Comparison of ENCODE assay signal across 2 cellular contexts in the genomic region with DNA sequence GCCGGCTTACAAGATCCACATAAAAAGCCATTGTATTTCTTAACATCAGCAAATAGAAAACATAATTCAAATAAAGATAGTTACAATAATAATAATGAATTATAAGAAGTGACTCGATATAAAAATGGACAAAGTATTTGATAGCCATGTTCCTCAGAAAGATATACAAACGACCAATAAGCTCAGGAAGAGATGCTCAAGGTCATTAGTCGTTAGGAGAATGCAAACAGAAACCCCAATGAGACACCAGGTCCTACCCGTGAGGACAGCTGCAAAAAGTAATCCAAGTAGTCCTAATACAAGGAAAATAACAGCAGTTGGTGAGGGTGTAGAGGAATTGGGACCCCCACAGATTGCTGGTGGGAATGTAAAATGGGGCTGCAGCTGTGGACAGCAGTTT.
A peak's percentile ranks its signal among the peaks of the same experiment; 100 is the strongest.
TF ChIP-seq lines count a peak whose summit lies in the region.

No MANE protein-coding gene starts in this region.

TF ChIP-seq in SK-N-SH, 30 proteins besides CTCF, POLR2A, EP300 and RAD21 (continued from another document):
- TF ChIP-seq RFX5 (IDR thresholded peaks at IDR 0.05; ENCODE audit: low read length): peak; percentile 81
- TF ChIP-seq, protein P1, sequence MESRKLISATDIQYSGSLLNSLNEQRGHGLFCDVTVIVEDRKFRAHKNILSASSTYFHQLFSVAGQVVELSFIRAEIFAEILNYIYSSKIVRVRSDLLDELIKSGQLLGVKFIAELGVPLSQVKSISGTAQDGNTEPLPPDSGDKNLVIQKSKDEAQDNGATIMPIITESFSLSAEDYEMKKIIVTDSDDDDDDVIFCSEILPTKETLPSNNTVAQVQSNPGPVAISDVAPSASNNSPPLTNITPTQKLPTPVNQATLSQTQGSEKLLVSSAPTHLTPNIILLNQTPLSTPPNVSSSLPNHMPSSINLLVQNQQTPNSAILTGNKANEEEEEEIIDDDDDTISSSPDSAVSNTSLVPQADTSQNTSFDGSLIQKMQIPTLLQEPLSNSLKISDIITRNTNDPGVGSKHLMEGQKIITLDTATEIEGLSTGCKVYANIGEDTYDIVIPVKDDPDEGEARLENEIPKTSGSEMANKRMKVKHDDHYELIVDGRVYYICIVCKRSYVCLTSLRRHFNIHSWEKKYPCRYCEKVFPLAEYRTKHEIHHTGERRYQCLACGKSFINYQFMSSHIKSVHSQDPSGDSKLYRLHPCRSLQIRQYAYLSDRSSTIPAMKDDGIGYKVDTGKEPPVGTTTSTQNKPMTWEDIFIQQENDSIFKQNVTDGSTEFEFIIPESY (IDR thresholded peaks at IDR 0.05; ENCODE audit: borderline replicate concordance, low read depth): no peak
- no peak for TF ChIP-seq NRF1 (IDR thresholded peaks at IDR 0.05; ENCODE audit: low read depth, low read length)

TF ChIP-seq in SK-N-SH treated with all-trans-retinoic acid at 6 μM for 48 hours, 23 proteins besides CTCF, POLR2A, EP300 and RAD21:
- TF ChIP-seq, protein P2, sequence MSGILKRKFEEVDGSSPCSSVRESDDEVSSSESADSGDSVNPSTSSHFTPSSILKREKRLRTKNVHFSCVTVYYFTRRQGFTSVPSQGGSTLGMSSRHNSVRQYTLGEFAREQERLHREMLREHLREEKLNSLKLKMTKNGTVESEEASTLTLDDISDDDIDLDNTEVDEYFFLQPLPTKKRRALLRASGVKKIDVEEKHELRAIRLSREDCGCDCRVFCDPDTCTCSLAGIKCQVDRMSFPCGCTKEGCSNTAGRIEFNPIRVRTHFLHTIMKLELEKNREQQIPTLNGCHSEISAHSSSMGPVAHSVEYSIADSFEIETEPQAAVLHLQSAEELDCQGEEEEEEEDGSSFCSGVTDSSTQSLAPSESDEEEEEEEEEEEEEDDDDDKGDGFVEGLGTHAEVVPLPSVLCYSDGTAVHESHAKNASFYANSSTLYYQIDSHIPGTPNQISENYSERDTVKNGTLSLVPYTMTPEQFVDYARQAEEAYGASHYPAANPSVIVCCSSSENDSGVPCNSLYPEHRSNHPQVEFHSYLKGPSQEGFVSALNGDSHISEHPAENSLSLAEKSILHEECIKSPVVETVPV (CRISPR knock-in tag; IDR thresholded peaks at IDR 0.05): no peak
- TF ChIP-seq TOX (CRISPR knock-in tag; IDR thresholded peaks at IDR 0.05; ENCODE audit: borderline replicate concordance) (no peak), BACH2 (CRISPR knock-in tag; IDR thresholded peaks at IDR 0.05; ENCODE audit: borderline replicate concordance) (no peak), ZNF565 (CRISPR knock-in tag; conservative IDR thresholded peaks at IDR 0.05; ENCODE audit: low read depth) (no peak)
- TF ChIP-seq, protein P3, sequence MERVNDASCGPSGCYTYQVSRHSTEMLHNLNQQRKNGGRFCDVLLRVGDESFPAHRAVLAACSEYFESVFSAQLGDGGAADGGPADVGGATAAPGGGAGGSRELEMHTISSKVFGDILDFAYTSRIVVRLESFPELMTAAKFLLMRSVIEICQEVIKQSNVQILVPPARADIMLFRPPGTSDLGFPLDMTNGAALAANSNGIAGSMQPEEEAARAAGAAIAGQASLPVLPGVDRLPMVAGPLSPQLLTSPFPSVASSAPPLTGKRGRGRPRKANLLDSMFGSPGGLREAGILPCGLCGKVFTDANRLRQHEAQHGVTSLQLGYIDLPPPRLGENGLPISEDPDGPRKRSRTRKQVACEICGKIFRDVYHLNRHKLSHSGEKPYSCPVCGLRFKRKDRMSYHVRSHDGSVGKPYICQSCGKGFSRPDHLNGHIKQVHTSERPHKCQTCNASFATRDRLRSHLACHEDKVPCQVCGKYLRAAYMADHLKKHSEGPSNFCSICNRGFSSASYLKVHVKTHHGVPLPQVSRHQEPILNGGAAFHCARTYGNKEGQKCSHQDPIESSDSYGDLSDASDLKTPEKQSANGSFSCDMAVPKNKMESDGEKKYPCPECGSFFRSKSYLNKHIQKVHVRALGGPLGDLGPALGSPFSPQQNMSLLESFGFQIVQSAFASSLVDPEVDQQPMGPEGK (CRISPR knock-in tag; IDR thresholded peaks at IDR 0.05; ENCODE audit: borderline replicate concordance): no peak
- TF ChIP-seq, protein P4, sequence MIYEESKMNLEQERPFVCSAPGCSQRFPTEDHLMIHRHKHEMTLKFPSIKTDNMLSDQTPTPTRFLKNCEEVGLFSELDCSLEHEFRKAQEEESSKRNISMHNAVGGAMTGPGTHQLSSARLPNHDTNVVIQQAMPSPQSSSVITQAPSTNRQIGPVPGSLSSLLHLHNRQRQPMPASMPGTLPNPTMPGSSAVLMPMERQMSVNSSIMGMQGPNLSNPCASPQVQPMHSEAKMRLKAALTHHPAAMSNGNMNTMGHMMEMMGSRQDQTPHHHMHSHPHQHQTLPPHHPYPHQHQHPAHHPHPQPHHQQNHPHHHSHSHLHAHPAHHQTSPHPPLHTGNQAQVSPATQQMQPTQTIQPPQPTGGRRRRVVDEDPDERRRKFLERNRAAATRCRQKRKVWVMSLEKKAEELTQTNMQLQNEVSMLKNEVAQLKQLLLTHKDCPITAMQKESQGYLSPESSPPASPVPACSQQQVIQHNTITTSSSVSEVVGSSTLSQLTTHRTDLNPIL (CRISPR knock-in tag; IDR thresholded peaks at IDR 0.05; ENCODE audit: low read depth): no peak
